ENCODE assay signal across 1 cellular context in genomic region chr19:4256563-4256962, GRCh38.
TF ChIP-seq lines count a peak whose summit lies in the region.

No MANE protein-coding gene starts in this region.

TF ChIP-seq in K562, 482 proteins besides CTCF, POLR2A, EP300 and RAD21 (continued from another document):
- TF ChIP-seq ATF3 (IDR thresholded peaks at IDR 0.05) (no peak), ATF3 (CRISPR knock-in tag; conservative IDR thresholded peaks at IDR 0.05) (no peak)
